ENCODE assay signal across 22 cellular contexts in the genomic region with DNA sequence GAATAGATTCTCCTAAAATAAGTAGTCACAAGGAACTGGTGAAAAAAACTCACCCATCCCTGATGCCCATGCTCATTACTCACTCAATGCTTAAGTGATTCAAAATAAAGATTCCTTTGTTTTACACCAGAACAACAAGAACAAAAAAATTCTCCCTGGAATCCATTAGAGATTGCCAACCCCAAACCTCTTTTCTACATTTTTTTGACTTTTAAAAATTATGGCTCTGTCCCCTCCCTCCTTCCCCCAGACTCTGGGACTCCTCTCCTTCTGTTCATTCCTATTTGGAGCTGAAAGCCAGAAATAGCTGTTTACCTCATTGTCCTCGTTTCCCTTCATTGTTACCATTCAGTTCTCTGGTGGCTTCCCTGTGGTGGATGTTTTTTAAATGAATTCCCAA.
A peak's percentile ranks its signal among the peaks of the same experiment; 100 is the strongest.
DNase-seq lines count a peak whose midpoint lies in the region; ATAC-seq and TF ChIP-seq lines count a peak whose summit lies in the region.
"Had no signal": no experiment of that assay in that cellular context is flagged by ENCODE, and none has a peak within 500 bp of the region (broad histone marks: within the 10 kb centered on the region; RNA-seq: fewer than 3 reads in every experiment).

No MANE protein-coding gene starts in this region.

- H3K36me3 ChIP-seq in GM23338 (ENCODE audit: insufficient read depth): no peaks in the 10 kb centered on the region
- H3K36me3 ChIP-seq: gastroesophageal sphincter, lower lobe of right lung, tibial nerve had no signal

- H3K4me3 ChIP-seq in GM23338: no peak overlapping the region
- H3K4me3 ChIP-seq: gastroesophageal sphincter, lower lobe of right lung, tibial nerve had no signal

- no peaks in the 10 kb centered on the region for H3K36me3 Mint-ChIP-seq in GM23338 (ENCODE audit: low read depth)
- H3K36me3 Mint-ChIP-seq: natural killer cell; stimulated activated effector memory CD8-positive, alpha-beta T cell treated with anti-CD3 and anti-CD28 coated beads, Interleukin-12 subunit alpha, Interleukin-12 subunit beta, amount 100 ng/mL, for 72 hours had no signal

- ATAC-seq in GM23338 (peak; percentile 42), SK-N-SH treated with all-trans-retinoic acid at 6 μM for 48 hours (peak; percentile 53)
- ATAC-seq: activated CD4-positive, CD25-positive, alpha-beta regulatory T cell treated with anti-CD3 and anti-CD28 coated beads, Interleukin-2, amount 50 U/mL, for 24 hours; gastroesophageal sphincter; lower lobe of right lung; natural killer cell; stimulated activated effector memory CD8-positive, alpha-beta T cell treated with anti-CD3 and anti-CD28 coated beads, Interleukin-12 subunit alpha, Interleukin-12 subunit beta, amount 100 ng/mL, for 72 hours had no signal

- 0 out of 2 replicates have a peak, but pooled peaks cover 3% of the 10 kb centered on the region for H3K9me2 ChIP-seq in GM23338 (ENCODE audit: insufficient read depth)

- no peaks in the 10 kb centered on the region for H4K20me1 ChIP-seq in GM23338 (replicated peaks; ENCODE audit: insufficient read depth)

- DNase-seq in GM23338 (ENCODE audit: low spot score) (no peak), globus pallidus (ENCODE audit: low spot score) (peak; percentile 53), retina (peak; percentile 9), NCI-H1092 (lab: John Stamatoyannopoulos, UW) (no peak), NCI-H82 (lab: John Stamatoyannopoulos, UW) (no peak), NCI-H510A treated with DMSO at 0.1 percent for 48 hours (lab: John Stamatoyannopoulos, UW) (no peak), islet precursor cell (no peak)
- DNase-seq: DMS 273 treated with DMSO at 0.1 percent for 48 hours, H9, Karpas-422, lower lobe of right lung, natural killer cell, NCI-H1417, NCI-H2227 treated with DMSO at 0.1 percent for 48 hours, SHP77 treated with DMSO at 0.1 percent for 48 hours had no signal

- H3K4me1 Mint-ChIP-seq in GM23338: no peaks in the 10 kb centered on the region
- H3K4me1 Mint-ChIP-seq: H9; natural killer cell; stimulated activated effector memory CD8-positive, alpha-beta T cell treated with anti-CD3 and anti-CD28 coated beads, Interleukin-12 subunit alpha, Interleukin-12 subunit beta, amount 100 ng/mL, for 72 hours had no signal

- no peak overlapping the region for H3K27ac ChIP-seq in GM23338 (ENCODE audit: low read depth)
- H3K27ac ChIP-seq: gastroesophageal sphincter, lower lobe of right lung had no signal

- no peak overlapping the region for H2AFZ ChIP-seq in GM23338

- no peak overlapping the region for H3K4me2 ChIP-seq in GM23338

- H3K4me3 Mint-ChIP-seq in GM23338: no peak overlapping the region
- H3K4me3 Mint-ChIP-seq: H9; natural killer cell; stimulated activated effector memory CD8-positive, alpha-beta T cell treated with anti-CD3 and anti-CD28 coated beads, Interleukin-12 subunit alpha, Interleukin-12 subunit beta, amount 100 ng/mL, for 72 hours; T-helper 2 cell treated with Interferon-gamma antibody and Interleukin-4, amounts not matched to agents 5 μg/mL and 100 μg/mL, for 36 hours had no signal

- no peaks in the 10 kb centered on the region for H3F3A ChIP-seq in GM23338 (replicated peaks; ENCODE audit: low read depth)

- no peak overlapping the region for H3K27ac Mint-ChIP-seq in GM23338
- H3K27ac Mint-ChIP-seq: activated T-helper 2 cell treated with anti-CD3 and anti-CD28 coated beads, Interferon-gamma antibody, Interleukin-2, Interleukin-4, amounts not matched to agents 10 μg/mL and 5 μg/mL and 100 μg/mL, durations not matched to agents 14 hours and 24 hours and 36 hours; H9; natural killer cell; stimulated activated effector memory CD8-positive, alpha-beta T cell treated with anti-CD3 and anti-CD28 coated beads, Interleukin-12 subunit alpha, Interleukin-12 subunit beta, amount 100 ng/mL, for 72 hours; T-helper 2 cell treated with Interferon-gamma antibody and Interleukin-4, amounts not matched to agents 5 μg/mL and 100 μg/mL, for 36 hours had no signal

- H3K9me3 Mint-ChIP-seq in GM23338: no peaks in the 10 kb centered on the region
- H3K9me3 Mint-ChIP-seq: activated T-helper 2 cell treated with anti-CD3 and anti-CD28 coated beads, Interferon-gamma antibody, Interleukin-2, Interleukin-4, amounts not matched to agents 10 μg/mL and 5 μg/mL and 100 μg/mL, durations not matched to agents 14 hours and 24 hours and 36 hours; H9; natural killer cell; stimulated activated effector memory CD8-positive, alpha-beta T cell treated with anti-CD3 and anti-CD28 coated beads, Interleukin-12 subunit alpha, Interleukin-12 subunit beta, amount 100 ng/mL, for 72 hours; T-helper 2 cell treated with Interferon-gamma antibody and Interleukin-4, amounts not matched to agents 5 μg/mL and 100 μg/mL, for 36 hours had no signal

- H3K4me1 ChIP-seq in GM23338 (ENCODE audit: insufficient read depth): no peaks in the 10 kb centered on the region
- H3K4me1 ChIP-seq: lower lobe of right lung had no signal

- TF ChIP-seq CTCF in GM23338 (conservative IDR thresholded peaks at IDR 0.05; ENCODE audit: low read depth in 2 of 2): no peak

- H3K27me3 Mint-ChIP-seq in GM23338 (ENCODE audit: insufficient read depth, low read depth, poor library complexity): peaks cover 3% of the 10 kb centered on the region

- no peaks in the 10 kb centered on the region for H3K79me2 ChIP-seq in GM23338 (replicated peaks; ENCODE audit: insufficient read depth)

- no peaks in the 10 kb centered on the region for H3K27me3 ChIP-seq in GM23338 (ENCODE audit: insufficient read depth)
- H3K27me3 ChIP-seq: tibial nerve had no signal

TF ChIP-seq in GM23338, 12 proteins besides CTCF, POLR2A, EP300 and RAD21 (continues in another document):
- TF ChIP-seq JUNB (IDR thresholded peaks at IDR 0.05; ENCODE audit: unreplicated experiment) (no peak), EZH2phosphoT487 (IDR thresholded peaks at IDR 0.05; ENCODE audit: unreplicated experiment) (no peak), CREB1 (CRISPR knock-in tag; IDR thresholded peaks at IDR 0.05; ENCODE audit: low read depth) (no peak), POLR2AphosphoS5 (IDR thresholded peaks at IDR 0.05; ENCODE audit: low read depth) (no peak), ZNF331 (CRISPR knock-in tag; IDR thresholded peaks at IDR 0.05; ENCODE audit: low read depth) (no peak), STAT1 (IDR thresholded peaks at IDR 0.05; ENCODE audit: unreplicated experiment) (no peak)
- TF ChIP-seq, protein P1, sequence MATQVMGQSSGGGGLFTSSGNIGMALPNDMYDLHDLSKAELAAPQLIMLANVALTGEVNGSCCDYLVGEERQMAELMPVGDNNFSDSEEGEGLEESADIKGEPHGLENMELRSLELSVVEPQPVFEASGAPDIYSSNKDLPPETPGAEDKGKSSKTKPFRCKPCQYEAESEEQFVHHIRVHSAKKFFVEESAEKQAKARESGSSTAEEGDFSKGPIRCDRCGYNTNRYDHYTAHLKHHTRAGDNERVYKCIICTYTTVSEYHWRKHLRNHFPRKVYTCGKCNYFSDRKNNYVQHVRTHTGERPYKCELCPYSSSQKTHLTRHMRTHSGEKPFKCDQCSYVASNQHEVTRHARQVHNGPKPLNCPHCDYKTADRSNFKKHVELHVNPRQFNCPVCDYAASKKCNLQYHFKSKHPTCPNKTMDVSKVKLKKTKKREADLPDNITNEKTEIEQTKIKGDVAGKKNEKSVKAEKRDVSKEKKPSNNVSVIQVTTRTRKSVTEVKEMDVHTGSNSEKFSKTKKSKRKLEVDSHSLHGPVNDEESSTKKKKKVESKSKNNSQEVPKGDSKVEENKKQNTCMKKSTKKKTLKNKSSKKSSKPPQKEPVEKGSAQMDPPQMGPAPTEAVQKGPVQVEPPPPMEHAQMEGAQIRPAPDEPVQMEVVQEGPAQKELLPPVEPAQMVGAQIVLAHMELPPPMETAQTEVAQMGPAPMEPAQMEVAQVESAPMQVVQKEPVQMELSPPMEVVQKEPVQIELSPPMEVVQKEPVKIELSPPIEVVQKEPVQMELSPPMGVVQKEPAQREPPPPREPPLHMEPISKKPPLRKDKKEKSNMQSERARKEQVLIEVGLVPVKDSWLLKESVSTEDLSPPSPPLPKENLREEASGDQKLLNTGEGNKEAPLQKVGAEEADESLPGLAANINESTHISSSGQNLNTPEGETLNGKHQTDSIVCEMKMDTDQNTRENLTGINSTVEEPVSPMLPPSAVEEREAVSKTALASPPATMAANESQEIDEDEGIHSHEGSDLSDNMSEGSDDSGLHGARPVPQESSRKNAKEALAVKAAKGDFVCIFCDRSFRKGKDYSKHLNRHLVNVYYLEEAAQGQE (IDR thresholded peaks at IDR 0.05; ENCODE audit: unreplicated experiment): no peak

TF ChIP-seq in SK-N-SH treated with all-trans-retinoic acid at 6 μM for 48 hours, 23 proteins besides CTCF, POLR2A, EP300 and RAD21:
- no peak for TF ChIP-seq GLIS3 (CRISPR knock-in tag; IDR thresholded peaks at IDR 0.05)
- TF ChIP-seq, protein P2, sequence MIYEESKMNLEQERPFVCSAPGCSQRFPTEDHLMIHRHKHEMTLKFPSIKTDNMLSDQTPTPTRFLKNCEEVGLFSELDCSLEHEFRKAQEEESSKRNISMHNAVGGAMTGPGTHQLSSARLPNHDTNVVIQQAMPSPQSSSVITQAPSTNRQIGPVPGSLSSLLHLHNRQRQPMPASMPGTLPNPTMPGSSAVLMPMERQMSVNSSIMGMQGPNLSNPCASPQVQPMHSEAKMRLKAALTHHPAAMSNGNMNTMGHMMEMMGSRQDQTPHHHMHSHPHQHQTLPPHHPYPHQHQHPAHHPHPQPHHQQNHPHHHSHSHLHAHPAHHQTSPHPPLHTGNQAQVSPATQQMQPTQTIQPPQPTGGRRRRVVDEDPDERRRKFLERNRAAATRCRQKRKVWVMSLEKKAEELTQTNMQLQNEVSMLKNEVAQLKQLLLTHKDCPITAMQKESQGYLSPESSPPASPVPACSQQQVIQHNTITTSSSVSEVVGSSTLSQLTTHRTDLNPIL (CRISPR knock-in tag; IDR thresholded peaks at IDR 0.05; ENCODE audit: low read depth): no peak
- TF ChIP-seq ZNF8 (CRISPR knock-in tag; IDR thresholded peaks at IDR 0.05): no peak
- peak; percentile 80 for TF ChIP-seq ISL1 (CRISPR knock-in tag; IDR thresholded peaks at IDR 0.05)
TF ChIP-seq in SK-N-SH treated with all-trans-retinoic acid at 6 μM for 48 hours: peak in this region for 1.

Comparison
In these comparisons a context has a peak if more than half of its experiments do, and no peak if none do; other contexts are left out.
1. DNase-seq: peak in globus pallidus (single experiment) and retina (single experiment); none in GM23338 (single experiment), NCI-H1092 (single experiment), NCI-H82 (single experiment), NCI-H510A treated with DMSO at 0.1 percent for 48 hours (single experiment) and islet precursor cell (single experiment).